Comparison of ENCODE assay signal across 1 cellular context in the genomic region with DNA sequence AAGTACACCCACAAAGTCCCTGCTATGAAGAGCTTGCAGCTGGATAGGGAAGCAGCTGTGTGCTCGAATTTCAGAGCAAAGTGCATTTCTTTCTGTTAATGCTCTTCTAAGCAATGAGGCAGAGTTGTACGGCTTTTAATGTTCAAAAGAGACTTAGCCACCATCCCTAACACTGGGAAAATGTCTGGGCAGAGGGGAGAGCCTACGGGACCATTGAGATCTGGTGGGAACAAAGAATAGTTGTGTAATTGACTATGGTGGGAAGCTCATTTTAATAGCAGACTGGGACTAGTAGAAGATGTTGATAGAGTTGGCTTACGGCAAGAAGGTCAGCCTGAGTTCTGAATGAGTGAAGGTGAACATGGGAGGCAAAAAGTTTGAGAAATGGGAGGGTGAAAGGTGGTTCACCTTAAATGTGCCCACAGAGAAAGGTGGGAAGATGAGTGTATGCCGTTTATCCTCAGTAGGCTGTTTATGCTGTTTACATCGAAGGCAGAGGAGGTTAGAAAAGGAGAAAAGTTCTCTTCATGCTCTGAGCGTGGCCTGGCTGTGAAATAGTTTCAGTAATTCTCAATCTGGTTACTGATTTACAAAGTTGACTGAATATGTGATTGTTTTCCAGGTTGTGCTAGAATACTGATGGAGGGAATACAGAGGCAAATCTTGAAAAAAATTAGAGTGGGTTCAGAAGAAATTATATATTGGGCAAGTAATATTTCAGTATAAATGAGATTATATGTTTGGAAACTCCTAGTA.
TF ChIP-seq lines count a peak whose summit lies in the region.

No MANE protein-coding gene starts in this region.

TF ChIP-seq in HepG2, 621 proteins besides CTCF, POLR2A, EP300 and RAD21 (continued from another document and continues in another):
- TF ChIP-seq, protein P1, sequence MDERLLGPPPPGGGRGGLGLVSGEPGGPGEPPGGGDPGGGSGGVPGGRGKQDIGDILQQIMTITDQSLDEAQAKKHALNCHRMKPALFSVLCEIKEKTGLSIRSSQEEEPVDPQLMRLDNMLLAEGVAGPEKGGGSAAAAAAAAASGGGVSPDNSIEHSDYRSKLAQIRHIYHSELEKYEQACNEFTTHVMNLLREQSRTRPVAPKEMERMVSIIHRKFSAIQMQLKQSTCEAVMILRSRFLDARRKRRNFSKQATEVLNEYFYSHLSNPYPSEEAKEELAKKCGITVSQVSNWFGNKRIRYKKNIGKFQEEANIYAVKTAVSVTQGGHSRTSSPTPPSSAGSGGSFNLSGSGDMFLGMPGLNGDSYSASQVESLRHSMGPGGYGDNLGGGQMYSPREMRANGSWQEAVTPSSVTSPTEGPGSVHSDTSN (CRISPR knock-in tag; IDR thresholded peaks at IDR 0.05): no peak
- TF ChIP-seq, protein P2, sequence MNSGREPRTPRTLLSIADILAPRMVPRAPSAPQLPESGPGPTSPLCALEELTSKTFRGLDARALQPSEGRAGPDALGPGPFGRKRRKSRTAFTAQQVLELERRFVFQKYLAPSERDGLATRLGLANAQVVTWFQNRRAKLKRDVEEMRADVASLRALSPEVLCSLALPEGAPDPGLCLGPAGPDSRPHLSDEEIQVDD (CRISPR knock-in tag; IDR thresholded peaks at IDR 0.05; ENCODE audit: borderline replicate concordance): no peak
- peak; percentile 35; the same call in 1 of the 2 replicates for TF ChIP-seq YEATS2 (CRISPR knock-in tag; IDR thresholded peaks at IDR 0.05; ENCODE audit: borderline replicate concordance)
- TF ChIP-seq ZNF331 (CRISPR knock-in tag; IDR thresholded peaks at IDR 0.05): no peak
- TF ChIP-seq ZBTB39 (CRISPR knock-in tag; IDR thresholded peaks at IDR 0.05): no peak
- TF ChIP-seq, protein P3, sequence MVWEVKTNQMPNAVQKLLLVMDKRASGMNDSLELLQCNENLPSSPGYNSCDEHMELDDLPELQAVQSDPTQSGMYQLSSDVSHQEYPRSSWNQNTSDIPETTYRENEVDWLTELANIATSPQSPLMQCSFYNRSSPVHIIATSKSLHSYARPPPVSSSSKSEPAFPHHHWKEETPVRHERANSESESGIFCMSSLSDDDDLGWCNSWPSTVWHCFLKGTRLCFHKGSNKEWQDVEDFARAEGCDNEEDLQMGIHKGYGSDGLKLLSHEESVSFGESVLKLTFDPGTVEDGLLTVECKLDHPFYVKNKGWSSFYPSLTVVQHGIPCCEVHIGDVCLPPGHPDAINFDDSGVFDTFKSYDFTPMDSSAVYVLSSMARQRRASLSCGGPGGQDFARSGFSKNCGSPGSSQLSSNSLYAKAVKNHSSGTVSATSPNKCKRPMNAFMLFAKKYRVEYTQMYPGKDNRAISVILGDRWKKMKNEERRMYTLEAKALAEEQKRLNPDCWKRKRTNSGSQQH (CRISPR knock-in tag; IDR thresholded peaks at IDR 0.05; ENCODE audit: low read depth): no peak
- no peak for TF ChIP-seq SNRNP70 (IDR thresholded peaks at IDR 0.05; ENCODE audit: low read depth, low read length)
- TF ChIP-seq SMYD3 (CRISPR knock-in tag; IDR thresholded peaks at IDR 0.05): 0 out of 2 replicates have a peak, but pooled peaks have one; percentile 57
- no peak for TF ChIP-seq NONO (IDR thresholded peaks at IDR 0.05)
- TF ChIP-seq NONO (CRISPR knock-in tag; conservative IDR thresholded peaks at IDR 0.05): no peak
- TF ChIP-seq ZNF710 (CRISPR knock-in tag; IDR thresholded peaks at IDR 0.05; ENCODE audit: borderline replicate concordance): peak; percentile 40; the same call in 1 of the 2 replicates
- TF ChIP-seq KAT8 (CRISPR knock-in tag; IDR thresholded peaks at IDR 0.05): peak; percentile 14; the same call in 1 of the 2 replicates
- no peak for TF ChIP-seq KLF6 (CRISPR knock-in tag; IDR thresholded peaks at IDR 0.05)
- no peak for TF ChIP-seq PHF8 (CRISPR knock-in tag; IDR thresholded peaks at IDR 0.05)
- TF ChIP-seq SRSF1 (optimal IDR thresholded peaks at IDR 0.05; ENCODE audit: low read depth, low read length): no peak
- TF ChIP-seq, protein P4, sequence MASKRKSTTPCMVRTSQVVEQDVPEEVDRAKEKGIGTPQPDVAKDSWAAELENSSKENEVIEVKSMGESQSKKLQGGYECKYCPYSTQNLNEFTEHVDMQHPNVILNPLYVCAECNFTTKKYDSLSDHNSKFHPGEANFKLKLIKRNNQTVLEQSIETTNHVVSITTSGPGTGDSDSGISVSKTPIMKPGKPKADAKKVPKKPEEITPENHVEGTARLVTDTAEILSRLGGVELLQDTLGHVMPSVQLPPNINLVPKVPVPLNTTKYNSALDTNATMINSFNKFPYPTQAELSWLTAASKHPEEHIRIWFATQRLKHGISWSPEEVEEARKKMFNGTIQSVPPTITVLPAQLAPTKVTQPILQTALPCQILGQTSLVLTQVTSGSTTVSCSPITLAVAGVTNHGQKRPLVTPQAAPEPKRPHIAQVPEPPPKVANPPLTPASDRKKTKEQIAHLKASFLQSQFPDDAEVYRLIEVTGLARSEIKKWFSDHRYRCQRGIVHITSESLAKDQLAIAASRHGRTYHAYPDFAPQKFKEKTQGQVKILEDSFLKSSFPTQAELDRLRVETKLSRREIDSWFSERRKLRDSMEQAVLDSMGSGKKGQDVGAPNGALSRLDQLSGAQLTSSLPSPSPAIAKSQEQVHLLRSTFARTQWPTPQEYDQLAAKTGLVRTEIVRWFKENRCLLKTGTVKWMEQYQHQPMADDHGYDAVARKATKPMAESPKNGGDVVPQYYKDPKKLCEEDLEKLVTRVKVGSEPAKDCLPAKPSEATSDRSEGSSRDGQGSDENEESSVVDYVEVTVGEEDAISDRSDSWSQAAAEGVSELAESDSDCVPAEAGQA (IDR thresholded peaks at IDR 0.05; ENCODE audit: low read depth): no peak
- TF ChIP-seq, protein P4 (CRISPR knock-in tag; IDR thresholded peaks at IDR 0.05; ENCODE audit: borderline replicate concordance): no peak
- TF ChIP-seq MYPOP (CRISPR knock-in tag; IDR thresholded peaks at IDR 0.05): no peak
- no peak for TF ChIP-seq ZNF12 (CRISPR knock-in tag; IDR thresholded peaks at IDR 0.05)
- TF ChIP-seq ETV6 (CRISPR knock-in tag; conservative IDR thresholded peaks at IDR 0.05): no peak
- no peak for TF ChIP-seq ZNF207 (IDR thresholded peaks at IDR 0.05; ENCODE audit: borderline replicate concordance)
- peak; percentile 43; the same call in 1 of the 2 replicates for TF ChIP-seq SIX1 (CRISPR knock-in tag; IDR thresholded peaks at IDR 0.05; ENCODE audit: borderline replicate concordance)
- no peak for TF ChIP-seq RERE (CRISPR knock-in tag; IDR thresholded peaks at IDR 0.05; ENCODE audit: low read depth)
- no peak for TF ChIP-seq ZNF709 (CRISPR knock-in tag; IDR thresholded peaks at IDR 0.05)
- no peak for TF ChIP-seq ZSCAN22 (CRISPR knock-in tag; IDR thresholded peaks at IDR 0.05)
- no peak for TF ChIP-seq TAF1 (CRISPR knock-in tag; IDR thresholded peaks at IDR 0.05)
- TF ChIP-seq ZNF768 (CRISPR knock-in tag; IDR thresholded peaks at IDR 0.05): no peak
- TF ChIP-seq RFX3 (CRISPR knock-in tag; IDR thresholded peaks at IDR 0.05): peak; percentile 15; the same call in 1 of the 2 replicates
- TF ChIP-seq ZNF513 (CRISPR knock-in tag; conservative IDR thresholded peaks at IDR 0.05): no peak
- TF ChIP-seq HMGA1 (CRISPR knock-in tag; conservative IDR thresholded peaks at IDR 0.05): no peak
- no peak for TF ChIP-seq MAF1 (CRISPR knock-in tag; IDR thresholded peaks at IDR 0.05; ENCODE audit: borderline replicate concordance)
